Comparison of ENCODE assay signal across 20 cellular contexts in genomic region chr10:94277450-94277849, GRCh38.
DNase-seq lines count a peak whose midpoint lies in the region; ATAC-seq and TF ChIP-seq lines count a peak whose summit lies in the region.
"Had no signal": no experiment of that assay in that cellular context is flagged by ENCODE, and none has a peak within 500 bp of the region (broad histone marks: within the 10 kb centered on the region; RNA-seq: fewer than 3 reads in every experiment).

No MANE protein-coding gene starts in this region.

- H3K4me3 Mint-ChIP-seq in activated naive CD4-positive, alpha-beta T cell treated with anti-CD3 and anti-CD28 coated beads, Interleukin-2, amount 50 U/mL, for 24 hours = no peak overlapping the region
- H3K4me3 Mint-ChIP-seq in activated naive CD4-positive, alpha-beta T cell treated with anti-CD3 and anti-CD28 coated beads for 36 hours = no peak overlapping the region
- no peak overlapping the region for H3K4me3 Mint-ChIP-seq in type B pancreatic cell
- H3K4me3 Mint-ChIP-seq: B cell; CD4-positive, alpha-beta T cell; CD8-positive, alpha-beta T cell had no signal

- TF ChIP-seq POLR2A in body of pancreas (IDR thresholded peaks at IDR 0.05) = no peak
- TF ChIP-seq POLR2A in spleen (IDR thresholded peaks at IDR 0.05) = no peak

- H3K27me3 Mint-ChIP-seq in activated naive CD4-positive, alpha-beta T cell treated with anti-CD3 and anti-CD28 coated beads, Interleukin-2, amount 50 U/mL, for 24 hours = peaks cover 6% of the 10 kb centered on the region
- peaks cover 5% of the 10 kb centered on the region for H3K27me3 Mint-ChIP-seq in activated naive CD4-positive, alpha-beta T cell treated with anti-CD3 and anti-CD28 coated beads for 36 hours (ENCODE audit: low read depth)
- H3K27me3 Mint-ChIP-seq in type B pancreatic cell = no peaks in the 10 kb centered on the region

- intact Hi-C loops in activated naive CD4-positive, alpha-beta T cell treated with anti-CD3 and anti-CD28 coated beads for 36 hours (cut with micrococcal nuclease) = no loop called here
- intact Hi-C loops in body of pancreas (cut with DNase I) = no loop called here
- intact Hi-C loops in spleen (cut with DNase I; ENCODE audit: low total_unique reads) = no loop called here

- WGBS in body of pancreas, 2 donors = 31 to 53% methylated on average over 6 of the region's 6 CpGs
- WGBS in spleen, 5 donors = 63 to 80% (median 77%) methylated on average over 6 of the region's 6 CpGs

- no peaks in the 10 kb centered on the region for H3K9me3 ChIP-seq in body of pancreas
- peaks cover 0 to 8% (median 5%) of the 10 kb centered on the region in 8 donors for H3K9me3 ChIP-seq in spleen
- H3K9me3 ChIP-seq: A549, Caco-2 had no signal

- H3K4me3 ChIP-seq in body of pancreas = no peak overlapping the region
- H3K4me3 ChIP-seq in spleen = no peak overlapping the region
- H3K4me3 ChIP-seq: A549; BLaER1 treated with 17β-estradiol and CSF1 and Interleukin-3, amounts not matched to agents 10 nM and 100 nM had no signal

- H3K9me3 Mint-ChIP-seq in activated naive CD4-positive, alpha-beta T cell treated with anti-CD3 and anti-CD28 coated beads, Interleukin-2, amount 50 U/mL, for 24 hours = no peaks in the 10 kb centered on the region
- H3K9me3 Mint-ChIP-seq in activated naive CD4-positive, alpha-beta T cell treated with anti-CD3 and anti-CD28 coated beads for 36 hours = peaks cover 4% of the 10 kb centered on the region
- no peaks in the 10 kb centered on the region for H3K9me3 Mint-ChIP-seq in type B pancreatic cell

- peak overlapping the region; percentile 7 for H3K27ac Mint-ChIP-seq in activated naive CD4-positive, alpha-beta T cell treated with anti-CD3 and anti-CD28 coated beads, Interleukin-2, amount 50 U/mL, for 24 hours
- H3K27ac Mint-ChIP-seq in activated naive CD4-positive, alpha-beta T cell treated with anti-CD3 and anti-CD28 coated beads for 36 hours = no peak overlapping the region
- H3K27ac Mint-ChIP-seq in type B pancreatic cell = no peak overlapping the region
- H3K27ac Mint-ChIP-seq: B cell; CD4-positive, alpha-beta T cell; CD8-positive, alpha-beta T cell had no signal

- ATAC-seq in body of pancreas (peak; percentile 60), GM18873 (IDR thresholded peaks at IDR 0.05; ENCODE audit: low FRiP score, unreplicated experiment) (no peak)
- ATAC-seq: A549; CD8-positive, alpha-beta T cell had no signal

- no peaks in the 10 kb centered on the region for H3K36me3 Mint-ChIP-seq in activated naive CD4-positive, alpha-beta T cell treated with anti-CD3 and anti-CD28 coated beads, Interleukin-2, amount 50 U/mL, for 24 hours
- H3K36me3 Mint-ChIP-seq in activated naive CD4-positive, alpha-beta T cell treated with anti-CD3 and anti-CD28 coated beads for 36 hours (ENCODE audit: low read depth) = no peaks in the 10 kb centered on the region
- H3K36me3 Mint-ChIP-seq in type B pancreatic cell = peaks cover 4% of the 10 kb centered on the region
- H3K36me3 Mint-ChIP-seq: CD8-positive, alpha-beta T cell had no signal

- H3K4me1 Mint-ChIP-seq in activated naive CD4-positive, alpha-beta T cell treated with anti-CD3 and anti-CD28 coated beads, Interleukin-2, amount 50 U/mL, for 24 hours = peaks cover 10% of the 10 kb centered on the region
- peaks cover 5% of the 10 kb centered on the region for H3K4me1 Mint-ChIP-seq in activated naive CD4-positive, alpha-beta T cell treated with anti-CD3 and anti-CD28 coated beads for 36 hours (ENCODE audit: low read depth)
- no peaks in the 10 kb centered on the region for H3K4me1 Mint-ChIP-seq in type B pancreatic cell (ENCODE audit: unreplicated experiment)

- CTCF ChIA-PET in activated naive CD4-positive, alpha-beta T cell treated with anti-CD3 and anti-CD28 coated beads for 36 hours (lab: Charles Lee) = interaction anchor here (0.6 to 2.6 kb wide), 3 partner anchors 42 to 1952 kb away, joined by 3 to 10 read pairs (median 4); no protein-coding TSS in a partner anchor

- H3K36me3 ChIP-seq in body of pancreas (replicated peaks in 1 of 2; ENCODE audit: insufficient read depth in 1 of 2, low read depth in 2 of 2) = no peaks in the 10 kb centered on the region
- H3K36me3 ChIP-seq in spleen = no peaks in the 10 kb centered on the region
- H3K36me3 ChIP-seq: BLaER1 treated with 17β-estradiol and CSF1 and Interleukin-3, amounts not matched to agents 10 nM and 100 nM had no signal

- H3K27ac ChIP-seq in body of pancreas = peak overlapping the region in 3 of 4 donors; percentile 40 to 65 (median 57)
- H3K27ac ChIP-seq in spleen = peak overlapping the region; percentile 37 to 85 (median 74)
- H3K27ac ChIP-seq: 22Rv1; A549; BLaER1 treated with 17β-estradiol and CSF1 and Interleukin-3, amounts not matched to agents 10 nM and 100 nM; C4-2B had no signal

- no peak for DNase-seq in activated naive CD4-positive, alpha-beta T cell treated with anti-CD3 and anti-CD28 coated beads for 36 hours
- peak; percentile 42 for DNase-seq in amniotic epithelial cell (ENCODE audit: low read depth)
- peak; percentile 25 to 47 (median 38) for DNase-seq in body of pancreas
- DNase-seq in spleen = no peak
- no peak for DNase-seq in HT-29 (ENCODE audit: low spot score)
- no peak for DNase-seq in type B pancreatic cell (ENCODE audit: extremely low spot score, unreplicated experiment)
- DNase-seq: AML-193; Caco-2; Calu3; CD4-positive, alpha-beta T cell; CD8-positive, alpha-beta T cell; DMS79 treated with DMSO at 0.1 percent for 48 hours; GF-D8 had no signal

- no peak for TF ChIP-seq CTCF in body of pancreas (IDR thresholded peaks at IDR 0.05)
- no peak for TF ChIP-seq CTCF in spleen (IDR thresholded peaks at IDR 0.05 in 8 of 11, conservative IDR thresholded peaks at IDR 0.05 in 3 of 11)
- no peak for TF ChIP-seq CTCF in type B pancreatic cell (conservative IDR thresholded peaks at IDR 0.05)

- H3K27me3 ChIP-seq in body of pancreas = no peaks in the 10 kb centered on the region
- peaks cover 0 to 18% (median 0%) of the 10 kb centered on the region in 7 donors for H3K27me3 ChIP-seq in spleen (replicated peaks in 1 of 7)
- H3K27me3 ChIP-seq: BLaER1 treated with 17β-estradiol and CSF1 and Interleukin-3, amounts not matched to agents 10 nM and 100 nM had no signal

- peaks cover 64% of the 10 kb centered on the region for H3K4me1 ChIP-seq in body of pancreas
- H3K4me1 ChIP-seq in spleen = peaks cover 5 to 40% (median 16%) of the 10 kb centered on the region in 6 donors
- H3K4me1 ChIP-seq: Caco-2 had no signal

Comparison
In these comparisons a context has a peak if more than half of its experiments do, and no peak if none do; other contexts are left out.
1. DNase-seq: peak in amniotic epithelial cell (single experiment) and body of pancreas (4 of 4); none in activated naive CD4-positive, alpha-beta T cell treated with anti-CD3 and anti-CD28 coated beads for 36 hours (single experiment), spleen (single experiment), HT-29 (single experiment) and type B pancreatic cell (single experiment).